1 cellular context compared by ENCODE assay signal in the genomic region with DNA sequence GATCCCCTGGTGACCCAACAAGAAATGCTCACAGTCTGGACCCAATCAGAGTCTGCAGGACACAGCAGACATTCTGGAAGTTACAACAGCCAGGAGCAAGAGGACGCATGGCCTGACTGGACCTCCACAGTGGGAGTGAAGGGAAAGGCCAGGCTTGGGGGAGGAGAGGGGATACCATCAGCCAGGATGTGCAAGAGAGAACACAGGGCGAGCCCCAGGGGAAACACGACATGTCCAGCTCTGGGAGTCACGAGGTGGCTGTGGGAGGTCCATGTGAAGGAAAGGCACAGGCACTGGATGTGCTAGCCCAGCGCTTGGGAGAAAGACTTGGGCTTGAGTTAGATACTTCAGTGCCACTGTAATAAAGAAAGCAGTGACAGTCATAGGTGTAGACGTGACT.
TF ChIP-seq lines count a peak whose summit lies in the region.

No MANE protein-coding gene starts in this region.

TF ChIP-seq in A549, 52 proteins besides CTCF, POLR2A, EP300 and RAD21 (continued from another document):
- TF ChIP-seq, protein P1, sequence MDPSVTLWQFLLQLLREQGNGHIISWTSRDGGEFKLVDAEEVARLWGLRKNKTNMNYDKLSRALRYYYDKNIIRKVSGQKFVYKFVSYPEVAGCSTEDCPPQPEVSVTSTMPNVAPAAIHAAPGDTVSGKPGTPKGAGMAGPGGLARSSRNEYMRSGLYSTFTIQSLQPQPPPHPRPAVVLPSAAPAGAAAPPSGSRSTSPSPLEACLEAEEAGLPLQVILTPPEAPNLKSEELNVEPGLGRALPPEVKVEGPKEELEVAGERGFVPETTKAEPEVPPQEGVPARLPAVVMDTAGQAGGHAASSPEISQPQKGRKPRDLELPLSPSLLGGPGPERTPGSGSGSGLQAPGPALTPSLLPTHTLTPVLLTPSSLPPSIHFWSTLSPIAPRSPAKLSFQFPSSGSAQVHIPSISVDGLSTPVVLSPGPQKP (IDR thresholded peaks at IDR 0.05; ENCODE audit: low read depth, low read length), result no peak
- no peak for TF ChIP-seq HEYL (CRISPR knock-in tag; IDR thresholded peaks at IDR 0.05)
- TF ChIP-seq HDAC2 (IDR thresholded peaks at IDR 0.05), result no peak
- TF ChIP-seq POLR2AphosphoS2 (conservative IDR thresholded peaks at IDR 0.05; ENCODE audit: low read length), result no peak
- TF ChIP-seq EHMT2 (IDR thresholded peaks at IDR 0.05; ENCODE audit: low read depth), result no peak
- no peak for TF ChIP-seq JUN (IDR thresholded peaks at IDR 0.05)
- TF ChIP-seq, protein P2, sequence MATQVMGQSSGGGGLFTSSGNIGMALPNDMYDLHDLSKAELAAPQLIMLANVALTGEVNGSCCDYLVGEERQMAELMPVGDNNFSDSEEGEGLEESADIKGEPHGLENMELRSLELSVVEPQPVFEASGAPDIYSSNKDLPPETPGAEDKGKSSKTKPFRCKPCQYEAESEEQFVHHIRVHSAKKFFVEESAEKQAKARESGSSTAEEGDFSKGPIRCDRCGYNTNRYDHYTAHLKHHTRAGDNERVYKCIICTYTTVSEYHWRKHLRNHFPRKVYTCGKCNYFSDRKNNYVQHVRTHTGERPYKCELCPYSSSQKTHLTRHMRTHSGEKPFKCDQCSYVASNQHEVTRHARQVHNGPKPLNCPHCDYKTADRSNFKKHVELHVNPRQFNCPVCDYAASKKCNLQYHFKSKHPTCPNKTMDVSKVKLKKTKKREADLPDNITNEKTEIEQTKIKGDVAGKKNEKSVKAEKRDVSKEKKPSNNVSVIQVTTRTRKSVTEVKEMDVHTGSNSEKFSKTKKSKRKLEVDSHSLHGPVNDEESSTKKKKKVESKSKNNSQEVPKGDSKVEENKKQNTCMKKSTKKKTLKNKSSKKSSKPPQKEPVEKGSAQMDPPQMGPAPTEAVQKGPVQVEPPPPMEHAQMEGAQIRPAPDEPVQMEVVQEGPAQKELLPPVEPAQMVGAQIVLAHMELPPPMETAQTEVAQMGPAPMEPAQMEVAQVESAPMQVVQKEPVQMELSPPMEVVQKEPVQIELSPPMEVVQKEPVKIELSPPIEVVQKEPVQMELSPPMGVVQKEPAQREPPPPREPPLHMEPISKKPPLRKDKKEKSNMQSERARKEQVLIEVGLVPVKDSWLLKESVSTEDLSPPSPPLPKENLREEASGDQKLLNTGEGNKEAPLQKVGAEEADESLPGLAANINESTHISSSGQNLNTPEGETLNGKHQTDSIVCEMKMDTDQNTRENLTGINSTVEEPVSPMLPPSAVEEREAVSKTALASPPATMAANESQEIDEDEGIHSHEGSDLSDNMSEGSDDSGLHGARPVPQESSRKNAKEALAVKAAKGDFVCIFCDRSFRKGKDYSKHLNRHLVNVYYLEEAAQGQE (IDR thresholded peaks at IDR 0.05), result no peak
- TF ChIP-seq, protein P3, sequence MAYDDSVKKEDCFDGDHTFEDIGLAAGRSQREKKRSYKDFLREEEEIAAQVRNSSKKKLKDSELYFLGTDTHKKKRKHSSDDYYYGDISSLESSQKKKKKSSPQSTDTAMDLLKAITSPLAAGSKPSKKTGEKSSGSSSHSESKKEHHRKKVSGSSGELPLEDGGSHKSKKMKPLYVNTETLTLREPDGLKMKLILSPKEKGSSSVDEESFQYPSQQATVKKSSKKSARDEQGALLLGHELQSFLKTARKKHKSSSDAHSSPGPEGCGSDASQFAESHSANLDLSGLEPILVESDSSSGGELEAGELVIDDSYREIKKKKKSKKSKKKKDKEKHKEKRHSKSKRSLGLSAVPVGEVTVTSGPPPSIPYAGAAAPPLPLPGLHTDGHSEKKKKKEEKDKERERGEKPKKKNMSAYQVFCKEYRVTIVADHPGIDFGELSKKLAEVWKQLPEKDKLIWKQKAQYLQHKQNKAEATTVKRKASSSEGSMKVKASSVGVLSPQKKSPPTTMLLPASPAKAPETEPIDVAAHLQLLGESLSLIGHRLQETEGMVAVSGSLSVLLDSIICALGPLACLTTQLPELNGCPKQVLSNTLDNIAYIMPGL (CRISPR knock-in tag; IDR thresholded peaks at IDR 0.05; ENCODE audit: borderline replicate concordance), result no peak
- no peak for TF ChIP-seq FOXS1 (CRISPR knock-in tag; IDR thresholded peaks at IDR 0.05)
- TF ChIP-seq PHF8 (IDR thresholded peaks at IDR 0.05; ENCODE audit: borderline replicate concordance, low read depth), result no peak
